Comparison of ENCODE assay signal across 18 cellular contexts in the genomic region with DNA sequence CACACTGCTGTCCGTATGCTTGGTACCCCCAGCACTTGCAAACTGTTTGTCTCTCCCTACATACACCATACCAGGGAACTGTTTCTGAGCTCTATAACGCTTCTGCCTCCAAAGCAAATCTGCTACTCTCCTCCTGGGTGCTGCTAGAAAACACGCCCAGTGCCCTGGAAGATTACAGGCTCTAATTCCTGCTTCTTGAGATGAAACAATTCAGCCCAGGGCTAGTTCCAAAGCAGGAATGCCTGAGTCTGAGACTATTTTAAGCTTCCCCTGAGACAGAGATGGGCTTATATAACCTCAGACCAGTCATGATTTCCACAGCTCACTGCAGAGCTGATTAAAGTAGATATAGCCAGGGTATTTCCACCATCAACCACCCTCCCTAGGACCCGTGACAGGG.
DNase-seq lines count a peak whose midpoint lies in the region; ATAC-seq, FAIRE-seq and TF ChIP-seq lines count a peak whose summit lies in the region.
"Had no signal": no experiment of that assay in that cellular context is flagged by ENCODE, and none has a peak within 500 bp of the region (broad histone marks: within the 10 kb centered on the region; RNA-seq: fewer than 3 reads in every experiment).

No MANE protein-coding gene starts in this region.

- H3K9ac ChIP-seq in H1 (replicated peaks in 1 of 4; ENCODE audit: extremely low read depth in 1 of 4, low read depth in 3 of 4, low read length in 3 of 4) (no peak overlapping the region), subcutaneous abdominal adipose tissue (ENCODE audit: low read length in 5 of 5) (no peak overlapping the region)
- H3K9ac ChIP-seq: BLaER1 had no signal

- no peaks in the 10 kb centered on the region; the same call in 1 of the 2 replicates for H3K23me2 ChIP-seq in H1 (ENCODE audit: low read depth, low read length)

- no peak overlapping the region for H2BK20ac ChIP-seq in H1 (ENCODE audit: low read length)

- H3K14ac ChIP-seq in H1 (ENCODE audit: insufficient read length), result no peak overlapping the region

- peak overlapping the region; percentile 48 for H2BK120ac ChIP-seq in H1 (replicated peaks; ENCODE audit: low read depth, low read length)

- no peak overlapping the region for H3K18ac ChIP-seq in H1 (ENCODE audit: extremely low read depth, low read length)

- no peaks in the 10 kb centered on the region for H3K79me2 ChIP-seq in H1 (ENCODE audit: control insufficient read depth in 1 of 2, insufficient read depth in 2 of 2, low read length in 2 of 2)

- H3K4me1 ChIP-seq in heart left ventricle (peaks cover 0 to 11% (median 0%) of the 10 kb centered on the region in 12 donors), H1 (replicated peaks in 1 of 4; ENCODE audit: control insufficient read depth in 3 of 4, insufficient read depth in 4 of 4, low read length in 3 of 4) (peaks cover 0 to 10% (median 5%) of the 10 kb centered on the region in 4 experiments; a peak in 4 of 7 replicates), subcutaneous abdominal adipose tissue (ENCODE audit: control insufficient read depth in 5 of 5, insufficient read depth in 5 of 5, low read length in 5 of 5) (peaks cover 0 to 25% (median 15%) of the 10 kb centered on the region in 5 donors)
- H3K4me1 ChIP-seq: BLaER1, Peyer's patch had no signal

- no peak overlapping the region for H2BK5ac ChIP-seq in H1 (ENCODE audit: low read depth, low read length)

- no peak overlapping the region for H2AK5ac ChIP-seq in H1 (ENCODE audit: low read depth, low read length)

- no peak for TF ChIP-seq EP300 in H1 (IDR thresholded peaks at IDR 0.05; ENCODE audit: borderline replicate concordance in 1 of 2, low read depth in 2 of 2, low read length in 2 of 2)

- no peak for FAIRE-seq in H1 (lab: Jason Lieb, UNC)

- no peaks in the 10 kb centered on the region for H3K79me1 ChIP-seq in H1 (ENCODE audit: low read depth, low read length)

- H3K27me3 ChIP-seq in heart left ventricle, result no peaks in the 10 kb centered on the region
- no peaks in the 10 kb centered on the region for H3K27me3 ChIP-seq in H1 (replicated peaks in 1 of 4; ENCODE audit: control insufficient read depth in 3 of 4, extremely low read depth in 1 of 4, insufficient read depth in 3 of 4, low read length in 3 of 4)
- no peaks in the 10 kb centered on the region for H3K27me3 ChIP-seq in subcutaneous abdominal adipose tissue (ENCODE audit: control insufficient read depth in 5 of 5, insufficient read depth in 4 of 5, low read length in 5 of 5)
- H3K27me3 ChIP-seq: BLaER1, Peyer's patch had no signal

- H3K4me3 ChIP-seq in heart left ventricle (no peak overlapping the region), H1 (ENCODE audit: extremely low read depth in 1 of 4, insufficient read depth in 2 of 4, low read depth in 3 of 4, low read length in 4 of 4) (no peak overlapping the region), subcutaneous abdominal adipose tissue (ENCODE audit: low read depth in 1 of 5, low read length in 5 of 5) (peak overlapping the region in 3 of 5 donors; percentile 11 to 33 (median 23))
- H3K4me3 ChIP-seq: BLaER1, GM23338, Peyer's patch had no signal

- H2BK12ac ChIP-seq in H1 (ENCODE audit: low read depth, low read length), result no peak overlapping the region

- no peaks in the 10 kb centered on the region for H4K20me1 ChIP-seq in H1 (replicated peaks in 1 of 2; ENCODE audit: control insufficient read depth in 1 of 2, insufficient read depth in 2 of 2, low read length in 2 of 2)
- H4K20me1 ChIP-seq: BLaER1 had no signal

- no peak for TF ChIP-seq CTCF in heart left ventricle (IDR thresholded peaks at IDR 0.05)
- TF ChIP-seq CTCF in H1 (IDR thresholded peaks at IDR 0.05; ENCODE audit: control extremely low read depth in 1 of 3, insufficient read depth in 1 of 3, low read depth in 1 of 3, low read length in 3 of 3), result no peak

- H4K8ac ChIP-seq in H1 (ENCODE audit: extremely low read depth, insufficient read depth, low read length), result no peak overlapping the region

- H3K4ac ChIP-seq in H1 (replicated peaks; ENCODE audit: insufficient read length, low read depth, low read length), result no peak overlapping the region

- H2AFZ ChIP-seq in H1 (ENCODE audit: low read length), result no peak overlapping the region
- H2AFZ ChIP-seq: GM23338 had no signal

- CTCF ChIA-PET in H1 (lab: Charles Lee; ENCODE audit: partially characterized antibody), result interaction anchor here (1.1 to 1.2 kb wide), 3 partner anchors 16 to 199 kb away, joined by 3 read pairs; no protein-coding TSS in a partner anchor

- H3K27ac ChIP-seq in heart left ventricle (no peak overlapping the region), H1 (ENCODE audit: low read depth, low read length) (no peak overlapping the region), subcutaneous abdominal adipose tissue (ENCODE audit: low read depth, low read length) (peak overlapping the region; percentile 52)
- H3K27ac ChIP-seq: BLaER1, Peyer's patch had no signal

- no peaks in the 10 kb centered on the region for H3K9me3 ChIP-seq in heart left ventricle
- H3K9me3 ChIP-seq in H1 (ENCODE audit: insufficient read depth in 2 of 2, low read depth in 1 of 2, low read length in 1 of 2), result no peaks in the 10 kb centered on the region
- no peaks in the 10 kb centered on the region for H3K9me3 ChIP-seq in subcutaneous abdominal adipose tissue (ENCODE audit: control insufficient read depth in 5 of 5, low read length in 5 of 5)
- H3K9me3 ChIP-seq: BLaER1, Peyer's patch had no signal

- H3K56ac ChIP-seq in H1 (replicated peaks; ENCODE audit: insufficient read length, low read depth, low read length), result no peak overlapping the region

- H3K36me3 ChIP-seq in heart left ventricle (no peaks in the 10 kb centered on the region), H1 (ENCODE audit: control insufficient read depth in 2 of 4, insufficient read depth in 4 of 4, low read length in 3 of 4) (no peaks in the 10 kb centered on the region), subcutaneous abdominal adipose tissue (ENCODE audit: control insufficient read depth in 5 of 5, insufficient read depth in 5 of 5, low read length in 5 of 5) (no peaks in the 10 kb centered on the region)
- H3K36me3 ChIP-seq: BLaER1, Peyer's patch had no signal

- DNase-seq in heart left ventricle (no peak), Right ventricle myocardium superior (no peak), H1 (ENCODE audit: low read depth in 1 of 2, low spot score in 2 of 2) (no peak), myocyte (ENCODE audit: low read depth) (peak; percentile 48), H4 (ENCODE audit: low spot score) (no peak), germinal center (ENCODE audit: low spot score) (no peak), HuH-7.5 (ENCODE audit: low spot score) (no peak)
- DNase-seq: 8988T; CD8-positive, alpha-beta T cell; KG1; NCI-H1436 treated with DMSO at 0.1 percent for 48 hours; NCI-H2029 treated with DMSO at 0.1 percent for 48 hours; NCI-H510A treated with DMSO at 0.1 percent for 48 hours; Peyer's patch; SHP77 treated with DMSO at 0.1 percent for 48 hours had no signal

- intact Hi-C loops in heart left ventricle (cut with DNase I), result no loop called here
- intact Hi-C loops in Right ventricle myocardium superior (cut with DNase I), result no loop called here

- no peak overlapping the region for H2BK15ac ChIP-seq in H1 (ENCODE audit: low read length)

- POLR2A ChIA-PET in H1 (lab: Charles Lee; ENCODE audit: partially characterized antibody), result no interaction called here

- ATAC-seq in heart left ventricle (peak in 3 of 4 donors; percentile 55 to 57 (median 56)), Right ventricle myocardium superior (ENCODE audit: poor library complexity) (no peak)
- ATAC-seq: CD8-positive, alpha-beta T cell had no signal

- no peak for TF ChIP-seq POLR2A in heart left ventricle (IDR thresholded peaks at IDR 0.05)
- TF ChIP-seq POLR2A in H1 (IDR thresholded peaks at IDR 0.05; ENCODE audit: control extremely low read depth in 1 of 2, low read depth in 2 of 2, low read length in 2 of 2), result no peak

- no peak overlapping the region for H4K5ac ChIP-seq in H1 (ENCODE audit: insufficient read length, low read depth, low read length)

- no peak overlapping the region for H3K23ac ChIP-seq in H1 (ENCODE audit: insufficient read length)

- no peak overlapping the region for H3K4me2 ChIP-seq in H1 (ENCODE audit: insufficient read depth in 1 of 2, low read depth in 2 of 2, low read length in 2 of 2)
- H3K4me2 ChIP-seq: BLaER1, GM23338 had no signal

- 26 to 46% (median 34%) methylated on average over 4 of the region's 4 CpGs for WGBS in heart left ventricle, 4 donors
- 91% methylated on average over 4 of the region's 4 CpGs; no CpG with 5 or more reads in 1 of the 2 experiments for WGBS in H1 (ENCODE audit: extremely low coverage in 1 of 2, insufficient coverage in 1 of 2, insufficient read length in 1 of 2, insufficient replicate concordance in 2 of 2, low coverage in 1 of 2, low lambda C conversion rate in 2 of 2, missing lambda C conversion rate in 1 of 2), 2 experiments

- no peak for TF ChIP-seq RAD21 in H1 (IDR thresholded peaks at IDR 0.05 in 1 of 2, conservative IDR thresholded peaks at IDR 0.05 in 1 of 2; ENCODE audit: low read depth in 2 of 2, low read length in 2 of 2)

- H4K91ac ChIP-seq in H1 (replicated peaks; ENCODE audit: insufficient read length, low read length), result no peak overlapping the region

TF ChIP-seq in H1, 55 proteins besides CTCF, POLR2A, EP300 and RAD21 (continues in another document):
- TF ChIP-seq SP1 (IDR thresholded peaks at IDR 0.05; ENCODE audit: low read depth, low read length), result no peak
- no peak for TF ChIP-seq SIRT6 (IDR thresholded peaks at IDR 0.05; ENCODE audit: low read length)

Comparison
In these comparisons a context has a peak if more than half of its experiments do, and no peak if none do; other contexts are left out.
1. H3K4me3 ChIP-seq: peak in subcutaneous abdominal adipose tissue (3 of 5); none in heart left ventricle (0 of 12) and H1 (0 of 4).